In the genomic region with DNA sequence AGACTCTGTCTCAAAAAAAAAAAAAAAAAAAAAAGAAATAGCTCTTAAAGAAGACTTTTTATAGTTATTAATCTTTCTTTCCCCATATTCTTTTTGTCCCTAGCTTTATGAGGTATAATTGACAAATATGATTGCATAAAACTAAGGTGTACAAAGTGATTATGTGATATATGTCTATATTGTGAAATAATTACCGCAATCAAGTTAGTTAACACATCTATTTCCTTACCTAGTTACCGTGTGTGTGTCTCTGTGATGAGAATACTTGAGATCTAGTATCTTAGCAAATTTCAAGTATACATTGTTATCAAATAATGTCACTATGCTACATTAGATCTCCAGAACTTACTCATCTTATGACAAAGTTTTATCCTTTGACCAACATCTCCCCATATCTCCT, we compare ENCODE assay signal across 3 cellular contexts.
TF ChIP-seq lines count a peak whose summit lies in the region.

No MANE protein-coding gene starts in this region.

TF ChIP-seq in HepG2, 621 proteins besides CTCF, POLR2A, EP300 and RAD21:
- TF ChIP-seq, protein P1, sequence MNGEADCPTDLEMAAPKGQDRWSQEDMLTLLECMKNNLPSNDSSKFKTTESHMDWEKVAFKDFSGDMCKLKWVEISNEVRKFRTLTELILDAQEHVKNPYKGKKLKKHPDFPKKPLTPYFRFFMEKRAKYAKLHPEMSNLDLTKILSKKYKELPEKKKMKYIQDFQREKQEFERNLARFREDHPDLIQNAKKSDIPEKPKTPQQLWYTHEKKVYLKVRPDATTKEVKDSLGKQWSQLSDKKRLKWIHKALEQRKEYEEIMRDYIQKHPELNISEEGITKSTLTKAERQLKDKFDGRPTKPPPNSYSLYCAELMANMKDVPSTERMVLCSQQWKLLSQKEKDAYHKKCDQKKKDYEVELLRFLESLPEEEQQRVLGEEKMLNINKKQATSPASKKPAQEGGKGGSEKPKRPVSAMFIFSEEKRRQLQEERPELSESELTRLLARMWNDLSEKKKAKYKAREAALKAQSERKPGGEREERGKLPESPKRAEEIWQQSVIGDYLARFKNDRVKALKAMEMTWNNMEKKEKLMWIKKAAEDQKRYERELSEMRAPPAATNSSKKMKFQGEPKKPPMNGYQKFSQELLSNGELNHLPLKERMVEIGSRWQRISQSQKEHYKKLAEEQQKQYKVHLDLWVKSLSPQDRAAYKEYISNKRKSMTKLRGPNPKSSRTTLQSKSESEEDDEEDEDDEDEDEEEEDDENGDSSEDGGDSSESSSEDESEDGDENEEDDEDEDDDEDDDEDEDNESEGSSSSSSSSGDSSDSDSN (CRISPR knock-in tag; IDR thresholded peaks at IDR 0.05): no peak
- peak; percentile 21; the same call in 1 of the 2 replicates for TF ChIP-seq CEBPB (IDR thresholded peaks at IDR 0.05; ENCODE audit: borderline replicate concordance, low read depth, low read length)

TF ChIP-seq in IMR-90, 13 proteins besides CTCF, POLR2A, EP300 and RAD21:
- TF ChIP-seq CEBPB (IDR thresholded peaks at IDR 0.05; ENCODE audit: low read depth, low read length): 0 out of 2 replicates have a peak, but pooled peaks have one; percentile 27
- no peak for TF ChIP-seq RCOR1 (IDR thresholded peaks at IDR 0.05; ENCODE audit: insufficient replicate concordance, low read length)
- TF ChIP-seq BHLHE40 (IDR thresholded peaks at IDR 0.05; ENCODE audit: low read depth, low read length): no peak

TF ChIP-seq in K562, 482 proteins besides CTCF, POLR2A, EP300 and RAD21:
- TF ChIP-seq ZNF140 (CRISPR knock-in tag; IDR thresholded peaks at IDR 0.05): no peak
- TF ChIP-seq, protein P2, sequence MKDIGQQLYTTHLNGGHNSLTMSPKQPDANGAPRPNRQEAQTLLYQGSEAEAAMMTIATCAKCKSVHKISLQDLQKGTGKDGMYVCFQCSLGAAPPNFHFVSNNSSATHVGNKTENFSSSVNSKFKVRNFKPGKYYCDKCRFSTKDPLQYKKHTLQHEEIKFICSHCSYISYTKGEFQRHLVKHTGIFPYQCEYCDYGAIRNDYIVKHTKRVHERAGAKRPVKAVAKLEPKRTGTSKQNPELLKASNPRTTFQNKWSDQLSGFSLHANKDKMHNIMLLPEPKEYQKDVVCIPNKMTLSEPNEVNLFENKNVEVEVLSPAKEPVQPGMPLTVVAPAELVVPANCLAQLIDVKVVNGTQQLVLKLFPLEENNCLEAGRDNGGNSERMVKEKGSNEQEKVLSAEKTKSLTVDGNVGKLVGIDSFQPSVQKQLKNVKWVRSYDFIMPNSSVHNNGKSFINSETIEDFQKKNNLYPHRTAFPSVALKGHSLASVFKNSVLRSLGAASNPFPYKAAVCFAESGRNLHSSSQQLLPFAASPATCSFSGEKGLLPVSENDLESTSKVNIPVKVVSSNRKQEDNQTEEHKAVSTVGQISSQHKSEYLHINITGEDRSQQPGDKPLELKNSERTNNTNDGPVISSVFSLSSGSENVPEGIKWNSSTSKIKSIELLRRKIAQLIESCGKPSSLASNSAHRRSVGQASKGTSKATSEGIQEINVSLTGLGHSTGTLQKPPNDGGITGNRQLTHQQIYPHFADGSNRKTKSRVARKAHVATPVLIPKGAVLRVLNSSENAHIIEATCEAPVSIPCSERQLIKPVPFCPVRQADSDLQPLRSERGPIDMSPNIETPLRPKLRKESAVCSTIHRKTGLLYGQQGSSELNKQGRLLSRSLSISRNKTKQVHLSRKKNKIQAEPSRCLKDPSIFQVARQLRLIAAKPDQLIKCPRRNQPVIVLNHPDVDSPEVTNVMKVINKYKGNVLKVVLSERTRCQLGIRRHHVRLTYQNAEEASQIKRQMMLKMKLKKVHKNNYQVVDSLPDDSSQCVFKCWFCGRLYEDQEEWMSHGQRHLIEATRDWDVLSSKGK (CRISPR knock-in tag; IDR thresholded peaks at IDR 0.05): no peak
- no peak for TF ChIP-seq NR4A1 (CRISPR knock-in tag; IDR thresholded peaks at IDR 0.05)
- TF ChIP-seq NR4A1 (tag; IDR thresholded peaks at IDR 0.05): no peak
- TF ChIP-seq CEBPG (CRISPR knock-in tag; IDR thresholded peaks at IDR 0.05): no peak
- TF ChIP-seq CEBPG (tag; conservative IDR thresholded peaks at IDR 0.05 in 1 of 2, IDR thresholded peaks at IDR 0.05 in 1 of 2): peak; percentile 24 to 53; a peak in 2 of 4 replicates
- TF ChIP-seq CEBPB (tag; IDR thresholded peaks at IDR 0.05): peak; percentile 85
- no peak for TF ChIP-seq CHCHD3 (CRISPR knock-in tag; IDR thresholded peaks at IDR 0.05)
